In the genomic region with DNA sequence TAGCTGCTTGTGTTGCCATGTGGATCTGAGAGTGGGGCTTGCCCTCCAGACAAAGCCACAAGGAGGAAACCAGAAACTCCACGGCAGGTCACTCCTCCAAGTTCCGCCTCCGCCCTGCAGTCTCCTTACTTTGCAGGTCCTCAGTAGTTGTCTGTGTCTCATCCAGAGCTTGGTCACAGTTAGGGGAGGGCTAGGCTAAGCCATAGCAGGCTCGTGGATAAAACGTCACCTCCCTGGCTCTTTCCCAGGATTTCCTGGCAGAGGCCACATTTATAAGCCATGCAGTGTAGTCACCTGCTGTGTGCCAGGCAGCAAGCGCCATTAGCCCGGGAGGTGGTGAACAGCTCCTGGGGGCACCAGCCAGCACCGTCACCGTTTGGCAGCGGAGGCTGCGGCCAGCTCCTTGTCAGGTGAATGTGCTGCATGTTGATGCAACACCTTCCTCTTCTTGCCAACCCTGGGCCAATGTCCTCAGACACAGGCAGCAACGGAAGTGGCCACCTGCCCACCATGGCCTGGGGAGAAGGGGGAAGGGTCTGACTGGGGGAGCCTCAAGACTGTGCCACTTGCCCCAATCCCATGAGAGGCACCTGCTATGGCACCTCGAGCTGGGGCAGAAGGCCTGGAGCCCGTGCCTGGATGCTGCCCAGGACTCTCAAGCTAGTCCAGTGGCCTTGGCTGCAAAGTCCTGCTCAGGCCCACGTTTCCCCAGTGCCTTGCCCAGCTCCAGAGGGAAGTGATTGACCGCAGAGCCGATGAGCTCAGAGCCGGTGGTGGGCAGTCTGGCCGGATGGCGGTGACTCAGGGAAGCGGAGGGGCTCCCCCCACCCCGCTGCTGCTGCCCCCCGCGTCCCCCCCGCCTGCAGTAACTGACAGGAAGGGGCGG, we compare ENCODE assay signal across 8 cellular contexts. TPM values are rescaled to one million over a fixed set of nuclear protein-coding genes. Genes with fewer than 3 reads are reported as not detected.
DNase-seq lines count a peak whose midpoint lies in the region; ATAC-seq, FAIRE-seq and TF ChIP-seq lines count a peak whose summit lies in the region.

No MANE protein-coding gene starts in this region.

- peaks cover 11% of the 10 kb centered on the region for H3K27me3 Mint-ChIP-seq in IgD-negative memory B cell

- no peaks in the 10 kb centered on the region for H3K79me2 ChIP-seq in GM12878 (ENCODE audit: control insufficient read depth, insufficient read depth, low read length)

- in situ Hi-C loops in GM12878 (cut with MboI) = no loop called here

- RAD21 ChIA-PET in GM12878 (lab: Charles Lee; ENCODE audit: unreplicated experiment) = interaction anchor here (1.6 kb wide), 1 partner anchor 14 kb away, joined by 5 read pairs; no protein-coding TSS in a partner anchor

- WGBS in GM12878 (ENCODE audit: insufficient coverage, insufficient replicate concordance, low lambda C conversion rate, missing lambda C conversion rate) = 5% methylated on average over 24 of the region's 26 CpGs
- WGBS in right lobe of liver (ENCODE audit: insufficient coverage, low coverage, low lambda C conversion rate, missing lambda C conversion rate) = 20% methylated on average over 7 of the region's 26 CpGs
- WGBS in thymus = 3% methylated on average over 26 of the region's 26 CpGs

- H3K9me3 ChIP-seq in GM12878 (replicated peaks; ENCODE audit: control insufficient read depth, insufficient read depth, low read length) (no peaks in the 10 kb centered on the region), right lobe of liver (no peaks in the 10 kb centered on the region), thymus (ENCODE audit: control insufficient read depth) (peaks cover 1% of the 10 kb centered on the region)

- peak overlapping the region in 3 of 4 donors; percentile 64 to 88 (median 70) for H3K4me3 Mint-ChIP-seq in IgD-negative memory B cell

- TF ChIP-seq RAD21 in GM12878 (IDR thresholded peaks at IDR 0.05; ENCODE audit: insufficient read depth, low read depth, low read length) = no peak

- H3K4me3 ChIP-seq in GM12878 (no peak overlapping the region), right lobe of liver (no peak overlapping the region), thymus (ENCODE audit: low read length) (no peak overlapping the region)

- TF ChIP-seq CTCF in C4-2B (conservative IDR thresholded peaks at IDR 0.05) (no peak), GM12878 (IDR thresholded peaks at IDR 0.05 in 2 of 3, conservative IDR thresholded peaks at IDR 0.05 in 1 of 3; ENCODE audit: control insufficient read depth in 2 of 3, extremely low read depth in 1 of 3, insufficient read depth in 1 of 3, low read depth in 3 of 3, low read length in 3 of 3) (no peak), right lobe of liver (IDR thresholded peaks at IDR 0.05) (no peak)

- FAIRE-seq in GM12878 (lab: Jason Lieb, UNC) = no peak

- H2AFZ ChIP-seq in GM12878 (ENCODE audit: control insufficient read depth, low read depth, low read length) = no peak overlapping the region

- no peak for TF ChIP-seq EP300 in GM12878 (IDR thresholded peaks at IDR 0.05; ENCODE audit: borderline replicate concordance in 1 of 2, control insufficient read depth in 1 of 2, low read depth in 2 of 2, low read length in 2 of 2)

- H3K4me1 Mint-ChIP-seq in IgD-negative memory B cell = peaks cover 34 to 44% (median 40%) of the 10 kb centered on the region in 3 donors

- POLR2A ChIA-PET in GM12878 (lab: Charles Lee) = interaction anchor here (1.3 kb wide), 1 partner anchor 48 kb away, joined by 5 read pairs; no protein-coding TSS in a partner anchor

- 0 out of 2 replicates have a peak overlapping the region, but pooled peaks have one; percentile 25 for H3K4me2 ChIP-seq in GM12878 (ENCODE audit: control insufficient read depth, insufficient read depth)

- ATAC-seq in GM12878 = peak; percentile 43
- peak; percentile 64 to 74 (median 73) for ATAC-seq in right lobe of liver
- no peak for ATAC-seq in GM19463 (IDR thresholded peaks at IDR 0.05; ENCODE audit: unreplicated experiment)
- ATAC-seq in GM18858 (IDR thresholded peaks at IDR 0.05; ENCODE audit: unreplicated experiment) = no peak

- H3K9ac ChIP-seq in GM12878 (ENCODE audit: control insufficient read depth, insufficient read depth, low read length) = no peak overlapping the region

- H3K27ac Mint-ChIP-seq in IgD-negative memory B cell = peak overlapping the region in 1 of 3 donors; percentile 79

- no peaks in the 10 kb centered on the region for H3K36me3 Mint-ChIP-seq in IgD-negative memory B cell

- BruUV-seq in GM12878 (replicated peaks; lab: Mats Ljungman, UMichigan) = no TSS peak

- CTCF ChIA-PET in GM12878 (lab: Yijun Ruan, JAX) = interaction anchor here (0.6 to 1.2 kb wide), 3 partner anchors 13 to 189 kb away, joined by 3 to 4 read pairs (median 4); no protein-coding TSS in a partner anchor

- peak; percentile 95 for DNase-seq in SKM-1 (lab: John Stamatoyannopoulos, UW; ENCODE audit: unreplicated experiment)
- no peak for DNase-seq in GM12878 (ENCODE audit: low read depth, low spot score)
- peak; percentile 81 to 90 (median 83) for DNase-seq in right lobe of liver

- H4K20me1 ChIP-seq in GM12878 (ENCODE audit: control insufficient read depth, insufficient read depth) = no peaks in the 10 kb centered on the region; the same call in 1 of the 2 replicates

- H3K4me1 ChIP-seq in GM12878 (ENCODE audit: control insufficient read depth, insufficient read depth, low read length) = peaks cover 9% of the 10 kb centered on the region
- H3K4me1 ChIP-seq in right lobe of liver = peaks cover 0 to 31% (median 11%) of the 10 kb centered on the region in 4 donors
- H3K4me1 ChIP-seq in thymus (ENCODE audit: control insufficient read depth, insufficient read depth, low read length) = no peaks in the 10 kb centered on the region

- H3K27me3 ChIP-seq in GM12878 (replicated peaks in 1 of 2; ENCODE audit: control insufficient read depth in 2 of 2, insufficient read depth in 2 of 2, low read length in 1 of 2) (peaks cover 8 to 10% of the 10 kb centered on the region in 2 experiments), right lobe of liver (no peaks in the 10 kb centered on the region), thymus (ENCODE audit: control insufficient read depth, insufficient read depth) (peaks cover 14% of the 10 kb centered on the region)

- no peaks in the 10 kb centered on the region for H3K36me3 ChIP-seq in GM12878 (ENCODE audit: control insufficient read depth in 2 of 2, insufficient read depth in 2 of 2, low read length in 1 of 2)
- H3K36me3 ChIP-seq in right lobe of liver = no peaks in the 10 kb centered on the region
- no peaks in the 10 kb centered on the region for H3K36me3 ChIP-seq in thymus (ENCODE audit: control insufficient read depth, insufficient read depth)

- H3K27ac ChIP-seq in C4-2B (peak overlapping the region; percentile 66), GM12878 (ENCODE audit: control insufficient read depth, insufficient read depth) (no peak overlapping the region), right lobe of liver (peak overlapping the region; percentile 59 to 83 (median 65)), thymus (ENCODE audit: low read depth) (peak overlapping the region; percentile 61)

- no peak for TF ChIP-seq POLR2A in GM12878 (IDR thresholded peaks at IDR 0.05; ENCODE audit: low read depth, low read length)
- TF ChIP-seq POLR2A in right lobe of liver (IDR thresholded peaks at IDR 0.05) = no peak

- H3K9me3 Mint-ChIP-seq in IgD-negative memory B cell = no peaks in the 10 kb centered on the region

- intact Hi-C loops in GM12878 (cut with micrococcal nuclease; ENCODE audit: unreplicated experiment) (no loop called here), right lobe of liver (cut with DNase I) (no loop called here)

- SMC1A ChIA-PET in GM12878 (lab: Charles Lee; ENCODE audit: uncharacterized antibody, unreplicated experiment) = interaction anchor here (1.0 kb wide), 1 partner anchor 103 kb away, joined by 3 read pairs; no protein-coding TSS in a partner anchor

TF ChIP-seq in GM12878, 131 proteins besides CTCF, POLR2A, EP300 and RAD21:
- TF ChIP-seq RELA (IDR thresholded peaks at IDR 0.05; ENCODE audit: borderline replicate concordance, partially characterized antibody) (no peak), NFIC (IDR thresholded peaks at IDR 0.05; ENCODE audit: low read depth, low read length) (no peak), CHD4 (IDR thresholded peaks at IDR 0.05) (no peak), IKZF1 (conservative IDR thresholded peaks at IDR 0.05) (peak; percentile 49; the same call in 1 of the 2 replicates), GABPA (IDR thresholded peaks at IDR 0.05; ENCODE audit: low read depth) (no peak)

RNA-seq across cellular contexts. Expression of gene SLCO4A1, which starts 39.0 kb away (rescaled TPM):
- polyA plus RNA-seq in IgD-negative memory B cell (3.4 TPM), GM12878 (2011; rRNA removed) (6.2 and 9.1 TPM in 2 replicates), GM12878 (2014; fragmentation: Illumina TruSeq; extraction: Trizol) (1.6 and 6.3 TPM in 2 replicates), GM12878 (2014; fragmentation: Nextera tagmentation; extraction: Ambion mirVana) (1 to 10 TPM; 2.1 to 4.7 TPM), GM12878 (2014; rRNA removed) (15.0 and 17.6 TPM in 2 replicates), GM12878 (2016; fragmentation: Nextera tagmentation; extraction: Ambion mirVana) (10 to 100 TPM; 28.4 to 30.7 TPM), thymus (13.4 TPM)
- 46.8 and 53.3 TPM in 2 replicates for total RNA-seq in GM12878 (2013; cell fraction: nucleolus; rRNA removed)
- total RNA-seq in GM12878 (2014; rRNA removed) (11.2 and 16.4 TPM in 2 replicates), GM12878 (2014; rRNA removed; fragmentation: Illumina TruSeq; extraction: Trizol) (6.0 and 7.0 TPM in 2 replicates), GM12878 (2021) (13.3 and 16.1 TPM in 2 replicates), right lobe of liver (1 to 10 TPM in 5 of 6 experiments, under 1 TPM in 1; 0.93 to 8.8 (median 4.3) TPM)
- 2.4 TPM for polyA plus RNA-seq in GM12878 (2011; ENCODE audit: low read depth)
- polyA plus RNA-seq in GM12878 (2011; cell fraction: cytosol; rRNA removed) = 9.4 and 11.8 TPM in 2 replicates
- polyA plus RNA-seq in GM12878 (2011; cell fraction: nucleus; rRNA removed) = 55.2 and 56.1 TPM in 2 replicates
- polyA plus RNA-seq in GM12878 (2012) = 9.1 and 10.6 TPM in 2 replicates
- polyA minus RNA-seq in GM12878 (2011; rRNA and poly(A)+ RNA removed) = 5.0 and 6.0 TPM in 2 replicates
- polyA minus RNA-seq in GM12878 (2011; cell fraction: cytosol; rRNA and poly(A)+ RNA removed) = 6.0 and 8.6 TPM in 2 replicates
- 9.8 and 12.8 TPM in 2 replicates for polyA minus RNA-seq in GM12878 (2011; cell fraction: nucleus; rRNA and poly(A)+ RNA removed)

Comparison
In these comparisons a context has a peak if more than half of its experiments do, and no peak if none do; other contexts are left out.
1. ATAC-seq: peak in GM12878 (single experiment) and right lobe of liver (4 of 4); none in GM19463 (single experiment) and GM18858 (single experiment).